ENCODE assay signal across 1 cellular context in genomic region chr11:64246874-64247728, GRCh38.
A peak's percentile ranks its signal among the peaks of the same experiment; 100 is the strongest.
TF ChIP-seq lines count a peak whose summit lies in the region.

PPP1R14B (minus strand) TSS chr11:64246943; CDS start chr11:64246673, 270 bp downstream.

TF ChIP-seq in HepG2, 621 proteins besides CTCF, POLR2A, EP300 and RAD21 (continued from another document and continues in another):
- TF ChIP-seq SIN3B (IDR thresholded peaks at IDR 0.05; ENCODE audit: low read length) (no peak), ZFP91 (CRISPR knock-in tag; IDR thresholded peaks at IDR 0.05; ENCODE audit: borderline replicate concordance) (peak; percentile 99), ZNF263 (CRISPR knock-in tag; IDR thresholded peaks at IDR 0.05) (peak; percentile 62), SMARCC2 (IDR thresholded peaks at IDR 0.05) (no peak), FOXC1 (CRISPR knock-in tag; IDR thresholded peaks at IDR 0.05; ENCODE audit: borderline replicate concordance) (no peak), REST (IDR thresholded peaks at IDR 0.05; ENCODE audit: borderline replicate concordance in 1 of 2, low read depth in 1 of 2, low read length in 2 of 2) (no peak; a peak in 1 of 4 replicates), KLF15 (CRISPR knock-in tag; IDR thresholded peaks at IDR 0.05; ENCODE audit: borderline replicate concordance) (0 out of 2 replicates have a peak, but pooled peaks have one; percentile 66), ZNF20 (CRISPR knock-in tag; IDR thresholded peaks at IDR 0.05) (no peak), SIX4 (CRISPR knock-in tag; IDR thresholded peaks at IDR 0.05) (no peak), LCORL (IDR thresholded peaks at IDR 0.05) (no peak), LCORL (CRISPR knock-in tag; IDR thresholded peaks at IDR 0.05) (0 out of 2 replicates have a peak, but pooled peaks have one; percentile 44), MXI1 (IDR thresholded peaks at IDR 0.05; ENCODE audit: borderline replicate concordance, low read depth, low read length) (peak; percentile 75; the same call in 1 of the 3 replicates), TGIF2 (CRISPR knock-in tag; IDR thresholded peaks at IDR 0.05) (no peak), THAP8 (CRISPR knock-in tag; IDR thresholded peaks at IDR 0.05; ENCODE audit: borderline replicate concordance) (peak; percentile 62; the same call in 1 of the 2 replicates), ZNF546 (CRISPR knock-in tag; conservative IDR thresholded peaks at IDR 0.05) (peak; percentile 91), CENPX (CRISPR knock-in tag; IDR thresholded peaks at IDR 0.05) (no peak), PHF20 (CRISPR knock-in tag; IDR thresholded peaks at IDR 0.05) (no peak), ZNF446 (CRISPR knock-in tag; IDR thresholded peaks at IDR 0.05) (0 out of 2 replicates have a peak, but pooled peaks have one; percentile 26), ZNF121 (CRISPR knock-in tag; IDR thresholded peaks at IDR 0.05) (no peak), CEBPB (IDR thresholded peaks at IDR 0.05; ENCODE audit: borderline replicate concordance, low read depth, low read length) (no peak), TCF7 (IDR thresholded peaks at IDR 0.05; ENCODE audit: low read depth) (no peak), ZNF256 (CRISPR knock-in tag; conservative IDR thresholded peaks at IDR 0.05) (no peak), ATF7 (IDR thresholded peaks at IDR 0.05) (no peak), ATF7 (CRISPR knock-in tag; IDR thresholded peaks at IDR 0.05) (no peak), DNMT3B (CRISPR knock-in tag; conservative IDR thresholded peaks at IDR 0.05) (no peak), ZNF274 (CRISPR knock-in tag; IDR thresholded peaks at IDR 0.05) (no peak), MXD1 (CRISPR knock-in tag; IDR thresholded peaks at IDR 0.05) (no peak), ZSCAN21 (CRISPR knock-in tag; IDR thresholded peaks at IDR 0.05; ENCODE audit: borderline replicate concordance) (peak; percentile 60; the same call in 1 of the 2 replicates)
- TF ChIP-seq, protein P1, sequence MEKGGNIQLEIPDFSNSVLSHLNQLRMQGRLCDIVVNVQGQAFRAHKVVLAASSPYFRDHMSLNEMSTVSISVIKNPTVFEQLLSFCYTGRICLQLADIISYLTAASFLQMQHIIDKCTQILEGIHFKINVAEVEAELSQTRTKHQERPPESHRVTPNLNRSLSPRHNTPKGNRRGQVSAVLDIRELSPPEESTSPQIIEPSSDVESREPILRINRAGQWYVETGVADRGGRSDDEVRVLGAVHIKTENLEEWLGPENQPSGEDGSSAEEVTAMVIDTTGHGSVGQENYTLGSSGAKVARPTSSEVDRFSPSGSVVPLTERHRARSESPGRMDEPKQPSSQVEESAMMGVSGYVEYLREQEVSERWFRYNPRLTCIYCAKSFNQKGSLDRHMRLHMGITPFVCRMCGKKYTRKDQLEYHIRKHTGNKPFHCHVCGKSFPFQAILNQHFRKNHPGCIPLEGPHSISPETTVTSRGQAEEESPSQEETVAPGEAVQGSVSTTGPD (CRISPR knock-in tag; IDR thresholded peaks at IDR 0.05), result no peak
- TF ChIP-seq, protein P2, sequence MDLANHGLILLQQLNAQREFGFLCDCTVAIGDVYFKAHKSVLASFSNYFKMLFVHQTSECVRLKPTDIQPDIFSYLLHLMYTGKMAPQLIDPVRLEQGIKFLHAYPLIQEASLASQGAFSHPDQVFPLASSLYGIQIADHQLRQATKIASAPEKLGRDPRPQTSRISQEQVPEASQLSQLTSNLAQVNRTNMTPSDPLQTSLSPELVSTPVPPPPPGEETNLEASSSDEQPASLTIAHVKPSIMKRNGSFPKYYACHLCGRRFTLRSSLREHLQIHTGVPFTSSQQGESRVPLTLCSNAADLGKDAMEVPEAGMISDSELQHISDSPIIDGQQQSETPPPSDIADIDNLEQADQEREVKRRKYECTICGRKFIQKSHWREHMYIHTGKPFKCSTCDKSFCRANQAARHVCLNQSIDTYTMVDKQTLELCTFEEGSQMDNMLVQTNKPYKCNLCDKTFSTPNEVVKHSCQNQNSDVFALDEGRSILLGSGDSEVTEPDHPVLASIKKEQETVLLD (CRISPR knock-in tag; IDR thresholded peaks at IDR 0.05; ENCODE audit: low read depth), result peak; percentile 33; the same call in 1 of the 2 replicates
- TF ChIP-seq, protein P3, sequence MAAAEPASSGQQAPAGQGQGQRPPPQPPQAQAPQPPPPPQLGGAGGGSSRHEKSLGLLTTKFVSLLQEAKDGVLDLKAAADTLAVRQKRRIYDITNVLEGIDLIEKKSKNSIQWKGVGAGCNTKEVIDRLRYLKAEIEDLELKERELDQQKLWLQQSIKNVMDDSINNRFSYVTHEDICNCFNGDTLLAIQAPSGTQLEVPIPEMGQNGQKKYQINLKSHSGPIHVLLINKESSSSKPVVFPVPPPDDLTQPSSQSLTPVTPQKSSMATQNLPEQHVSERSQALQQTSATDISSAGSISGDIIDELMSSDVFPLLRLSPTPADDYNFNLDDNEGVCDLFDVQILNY (CRISPR knock-in tag; conservative IDR thresholded peaks at IDR 0.05), result no peak; the same call in 1 of the 2 replicates
- TF ChIP-seq, protein P4, sequence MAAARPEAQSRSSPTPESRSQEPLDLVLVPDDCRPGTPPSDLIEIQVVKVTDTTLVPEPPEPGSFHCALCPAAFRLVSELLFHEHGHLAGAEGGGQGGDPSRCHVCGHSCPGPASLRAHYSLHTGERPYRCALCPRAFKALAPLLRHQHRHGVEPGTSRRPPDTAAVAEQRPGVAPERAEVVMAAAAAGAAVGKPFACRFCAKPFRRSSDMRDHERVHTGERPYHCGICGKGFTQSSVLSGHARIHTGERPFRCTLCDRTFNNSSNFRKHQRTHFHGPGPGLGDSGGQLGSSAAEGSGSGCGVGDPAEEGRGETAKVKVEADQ (CRISPR knock-in tag; IDR thresholded peaks at IDR 0.05; ENCODE audit: borderline replicate concordance), result no peak
- TF ChIP-seq, protein P5, sequence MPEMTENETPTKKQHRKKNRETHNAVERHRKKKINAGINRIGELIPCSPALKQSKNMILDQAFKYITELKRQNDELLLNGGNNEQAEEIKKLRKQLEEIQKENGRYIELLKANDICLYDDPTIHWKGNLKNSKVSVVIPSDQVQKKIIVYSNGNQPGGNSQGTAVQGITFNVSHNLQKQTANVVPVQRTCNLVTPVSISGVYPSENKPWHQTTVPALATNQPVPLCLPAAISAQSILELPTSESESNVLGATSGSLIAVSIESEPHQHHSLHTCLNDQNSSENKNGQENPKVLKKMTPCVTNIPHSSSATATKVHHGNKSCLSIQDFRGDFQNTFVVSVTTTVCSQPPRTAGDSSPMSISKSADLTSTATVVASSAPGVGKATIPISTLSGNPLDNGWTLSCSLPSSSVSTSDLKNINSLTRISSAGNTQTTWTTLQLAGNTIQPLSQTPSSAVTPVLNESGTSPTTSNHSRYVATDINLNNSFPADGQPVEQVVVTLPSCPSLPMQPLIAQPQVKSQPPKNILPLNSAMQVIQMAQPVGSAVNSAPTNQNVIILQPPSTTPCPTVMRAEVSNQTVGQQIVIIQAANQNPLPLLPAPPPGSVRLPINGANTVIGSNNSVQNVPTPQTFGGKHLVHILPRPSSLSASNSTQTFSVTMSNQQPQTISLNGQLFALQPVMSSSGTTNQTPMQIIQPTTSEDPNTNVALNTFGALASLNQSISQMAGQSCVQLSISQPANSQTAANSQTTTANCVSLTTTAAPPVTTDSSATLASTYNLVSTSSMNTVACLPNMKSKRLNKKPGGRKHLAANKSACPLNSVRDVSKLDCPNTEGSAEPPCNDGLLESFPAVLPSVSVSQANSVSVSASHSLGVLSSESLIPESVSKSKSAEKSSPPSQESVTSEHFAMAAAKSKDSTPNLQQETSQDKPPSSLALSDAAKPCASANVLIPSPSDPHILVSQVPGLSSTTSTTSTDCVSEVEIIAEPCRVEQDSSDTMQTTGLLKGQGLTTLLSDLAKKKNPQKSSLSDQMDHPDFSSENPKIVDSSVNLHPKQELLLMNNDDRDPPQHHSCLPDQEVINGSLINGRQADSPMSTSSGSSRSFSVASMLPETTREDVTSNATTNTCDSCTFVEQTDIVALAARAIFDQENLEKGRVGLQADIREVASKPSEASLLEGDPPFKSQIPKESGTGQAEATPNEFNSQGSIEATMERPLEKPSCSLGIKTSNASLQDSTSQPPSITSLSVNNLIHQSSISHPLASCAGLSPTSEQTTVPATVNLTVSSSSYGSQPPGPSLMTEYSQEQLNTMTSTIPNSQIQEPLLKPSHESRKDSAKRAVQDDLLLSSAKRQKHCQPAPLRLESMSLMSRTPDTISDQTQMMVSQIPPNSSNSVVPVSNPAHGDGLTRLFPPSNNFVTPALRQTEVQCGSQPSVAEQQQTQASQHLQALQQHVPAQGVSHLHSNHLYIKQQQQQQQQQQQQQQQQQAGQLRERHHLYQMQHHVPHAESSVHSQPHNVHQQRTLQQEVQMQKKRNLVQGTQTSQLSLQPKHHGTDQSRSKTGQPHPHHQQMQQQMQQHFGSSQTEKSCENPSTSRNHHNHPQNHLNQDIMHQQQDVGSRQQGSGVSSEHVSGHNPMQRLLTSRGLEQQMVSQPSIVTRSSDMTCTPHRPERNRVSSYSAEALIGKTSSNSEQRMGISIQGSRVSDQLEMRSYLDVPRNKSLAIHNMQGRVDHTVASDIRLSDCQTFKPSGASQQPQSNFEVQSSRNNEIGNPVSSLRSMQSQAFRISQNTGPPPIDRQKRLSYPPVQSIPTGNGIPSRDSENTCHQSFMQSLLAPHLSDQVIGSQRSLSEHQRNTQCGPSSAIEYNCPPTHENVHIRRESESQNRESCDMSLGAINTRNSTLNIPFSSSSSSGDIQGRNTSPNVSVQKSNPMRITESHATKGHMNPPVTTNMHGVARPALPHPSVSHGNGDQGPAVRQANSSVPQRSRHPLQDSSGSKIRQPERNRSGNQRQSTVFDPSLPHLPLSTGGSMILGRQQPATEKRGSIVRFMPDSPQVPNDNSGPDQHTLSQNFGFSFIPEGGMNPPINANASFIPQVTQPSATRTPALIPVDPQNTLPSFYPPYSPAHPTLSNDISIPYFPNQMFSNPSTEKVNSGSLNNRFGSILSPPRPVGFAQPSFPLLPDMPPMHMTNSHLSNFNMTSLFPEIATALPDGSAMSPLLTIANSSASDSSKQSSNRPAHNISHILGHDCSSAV (CRISPR knock-in tag; IDR thresholded peaks at IDR 0.05; ENCODE audit: borderline replicate concordance), result no peak
- TF ChIP-seq, protein P6, sequence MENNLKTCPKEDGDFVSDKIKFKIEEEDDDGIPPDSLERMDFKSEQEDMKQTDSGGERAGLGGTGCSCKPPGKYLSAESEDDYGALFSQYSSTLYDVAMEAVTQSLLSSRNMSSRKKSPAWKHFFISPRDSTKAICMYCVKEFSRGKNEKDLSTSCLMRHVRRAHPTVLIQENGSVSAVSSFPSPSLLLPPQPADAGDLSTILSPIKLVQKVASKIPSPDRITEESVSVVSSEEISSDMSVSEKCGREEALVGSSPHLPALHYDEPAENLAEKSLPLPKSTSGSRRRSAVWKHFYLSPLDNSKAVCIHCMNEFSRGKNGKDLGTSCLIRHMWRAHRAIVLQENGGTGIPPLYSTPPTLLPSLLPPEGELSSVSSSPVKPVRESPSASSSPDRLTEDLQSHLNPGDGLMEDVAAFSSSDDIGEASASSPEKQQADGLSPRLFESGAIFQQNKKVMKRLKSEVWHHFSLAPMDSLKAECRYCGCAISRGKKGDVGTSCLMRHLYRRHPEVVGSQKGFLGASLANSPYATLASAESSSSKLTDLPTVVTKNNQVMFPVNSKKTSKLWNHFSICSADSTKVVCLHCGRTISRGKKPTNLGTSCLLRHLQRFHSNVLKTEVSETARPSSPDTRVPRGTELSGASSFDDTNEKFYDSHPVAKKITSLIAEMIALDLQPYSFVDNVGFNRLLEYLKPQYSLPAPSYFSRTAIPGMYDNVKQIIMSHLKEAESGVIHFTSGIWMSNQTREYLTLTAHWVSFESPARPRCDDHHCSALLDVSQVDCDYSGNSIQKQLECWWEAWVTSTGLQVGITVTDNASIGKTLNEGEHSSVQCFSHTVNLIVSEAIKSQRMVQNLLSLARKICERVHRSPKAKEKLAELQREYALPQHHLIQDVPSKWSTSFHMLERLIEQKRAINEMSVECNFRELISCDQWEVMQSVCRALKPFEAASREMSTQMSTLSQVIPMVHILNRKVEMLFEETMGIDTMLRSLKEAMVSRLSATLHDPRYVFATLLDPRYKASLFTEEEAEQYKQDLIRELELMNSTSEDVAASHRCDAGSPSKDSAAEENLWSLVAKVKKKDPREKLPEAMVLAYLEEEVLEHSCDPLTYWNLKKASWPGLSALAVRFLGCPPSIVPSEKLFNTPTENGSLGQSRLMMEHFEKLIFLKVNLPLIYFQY (CRISPR knock-in tag; IDR thresholded peaks at IDR 0.05; ENCODE audit: borderline replicate concordance), result peak; percentile 82; the same call in 1 of the 2 replicates
